13 cellular contexts compared by ENCODE assay signal in the genomic region with DNA sequence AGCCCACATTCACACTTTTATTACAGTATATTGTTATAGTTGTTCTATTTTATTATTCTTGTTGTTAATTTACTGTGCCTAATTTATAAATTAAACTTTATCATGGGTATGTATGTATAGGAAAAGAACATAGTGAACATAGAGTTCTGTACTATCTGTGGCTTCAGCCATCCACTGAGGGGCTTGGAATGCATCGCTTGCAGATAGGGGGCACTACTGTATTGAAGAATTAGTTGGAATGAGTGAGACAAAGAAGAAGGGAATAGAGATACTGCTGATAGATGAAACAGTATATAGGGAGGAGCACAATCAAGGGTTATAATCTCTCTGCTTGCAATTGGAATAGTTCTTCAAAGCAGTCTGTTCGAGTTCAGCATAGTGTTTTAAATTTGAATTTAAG.
DNase-seq lines count a peak whose midpoint lies in the region; ATAC-seq and TF ChIP-seq lines count a peak whose summit lies in the region.
"Had no signal": no experiment of that assay in that cellular context is flagged by ENCODE, and none has a peak within 500 bp of the region (broad histone marks: within the 10 kb centered on the region; RNA-seq: fewer than 3 reads in every experiment).

No MANE protein-coding gene starts in this region.

- H3K27ac ChIP-seq in brain microvascular endothelial cell: no peak overlapping the region
- H3K27ac ChIP-seq: esophagus squamous epithelium had no signal

- 0 out of 2 replicates have a peak, but pooled peaks have one; percentile 15 for TF ChIP-seq CTCF in LNCaP clone FGC (IDR thresholded peaks at IDR 0.05; ENCODE audit: control insufficient read depth, extremely low read depth, insufficient read depth)
- peak; percentile 44 for TF ChIP-seq CTCF in brain microvascular endothelial cell (IDR thresholded peaks at IDR 0.05; ENCODE audit: low read depth, low read length, missing control alignments)

- no peaks in the 10 kb centered on the region for H3K27me3 ChIP-seq in brain microvascular endothelial cell (replicated peaks)
- H3K27me3 ChIP-seq: esophagus squamous epithelium had no signal

- H3K36me3 ChIP-seq in brain microvascular endothelial cell (replicated peaks): no peaks in the 10 kb centered on the region
- H3K36me3 ChIP-seq: esophagus squamous epithelium had no signal

- no peak overlapping the region for H3K4me3 ChIP-seq in LNCaP clone FGC (ENCODE audit: low read depth, low read length)
- H3K4me3 ChIP-seq in brain microvascular endothelial cell (ENCODE audit: low read depth, low read length): no peak overlapping the region
- H3K4me3 ChIP-seq: esophagus squamous epithelium, K562 had no signal

- in situ Hi-C loops in brain microvascular endothelial cell (cut with HindIII; ENCODE audit: low pct_ligation_motif_present, low sequenced_read_pairs): no loop called here

- DNase-seq in NCI-H526 (lab: John Stamatoyannopoulos, UW) (peak; percentile 22 to 59), NCI-H526 treated with DMSO at 0.1 percent for 48 hours (lab: John Stamatoyannopoulos, UW) (no peak), LNCaP clone FGC (ENCODE audit: low read depth) (no peak), brain microvascular endothelial cell (no peak), pons (ENCODE audit: low spot score) (peak; percentile 62), islet precursor cell (no peak)
- DNase-seq: esophagus squamous epithelium; retina; stimulated activated CD4-positive, alpha-beta T cell treated with anti-CD3 and anti-CD28 coated beads, Interleukin-4, amount 100 ng/mL, for 1 hour; stimulated activated naive B cell treated with anti-CD40 and anti-IgM and Interleukin-4, amounts not matched to agents 10 μg/mL and 1 μg/mL and 100 μg/mL, for 72 hours had no signal

- ATAC-seq in GM19467 (IDR thresholded peaks at IDR 0.05; ENCODE audit: unreplicated experiment) (no peak), GM18520 (IDR thresholded peaks at IDR 0.05; ENCODE audit: unreplicated experiment) (no peak)
- ATAC-seq: K562; stimulated activated naive B cell treated with anti-CD40 and anti-IgM and Interleukin-4, amounts not matched to agents 10 μg/mL and 1 μg/mL and 100 μg/mL, for 72 hours had no signal

Comparison
In these comparisons a context has a peak if more than half of its experiments do, and no peak if none do; other contexts are left out.
1. DNase-seq: peak in NCI-H526 (2 of 2) and pons (single experiment); none in NCI-H526 treated with DMSO at 0.1 percent for 48 hours (single experiment), LNCaP clone FGC (single experiment), brain microvascular endothelial cell (single experiment) and islet precursor cell (single experiment).